15 cellular contexts compared by ENCODE assay signal in genomic region chr1:201750934-201751333, GRCh38.
DNase-seq lines count a peak whose midpoint lies in the region; ATAC-seq and TF ChIP-seq lines count a peak whose summit lies in the region.
"Had no signal": no experiment of that assay in that cellular context is flagged by ENCODE, and none has a peak within 500 bp of the region (broad histone marks: within the 10 kb centered on the region; RNA-seq: fewer than 3 reads in every experiment).

No MANE protein-coding gene starts in this region.

- no peaks in the 10 kb centered on the region for H3K36me3 Mint-ChIP-seq in T-helper 2 cell treated with Interferon-gamma antibody and Interleukin-4, amounts not matched to agents 5 μg/mL and 100 μg/mL, for 36 hours (ENCODE audit: low read depth)

- no peak for TF ChIP-seq CTCF in heart right ventricle (IDR thresholded peaks at IDR 0.05)
- TF ChIP-seq CTCF in astrocyte of the spinal cord (IDR thresholded peaks at IDR 0.05; ENCODE audit: low read depth, low read length) = no peak
- TF ChIP-seq CTCF in esophagus muscularis mucosa (IDR thresholded peaks at IDR 0.05) = no peak

- H3K27me3 ChIP-seq in heart right ventricle = no peaks in the 10 kb centered on the region
- H3K27me3 ChIP-seq in esophagus muscularis mucosa = no peaks in the 10 kb centered on the region

- H3K4me3 Mint-ChIP-seq in T-helper 2 cell treated with Interferon-gamma antibody and Interleukin-4, amounts not matched to agents 5 μg/mL and 100 μg/mL, for 36 hours = no peak overlapping the region
- H3K4me3 Mint-ChIP-seq: H9 had no signal

- DNase-seq in heart right ventricle (no peak), Right ventricle myocardium inferior (ENCODE audit: missing footprints) (no peak), astrocyte of the spinal cord (ENCODE audit: low read depth, low spot score) (peak; percentile 69), glomerular endothelial cell (ENCODE audit: extremely low read depth, low read depth, low spot score) (peak; percentile 62), esophagus muscularis mucosa (ENCODE audit: extremely low spot score) (no peak)
- DNase-seq in stimulated activated CD4-positive, alpha-beta T cell treated with anti-CD3 and anti-CD28 coated beads, Interleukin-15, amount 100 ng/mL, for 24 hours = no peak
- no peak for DNase-seq in T-helper 2 cell treated with Interferon-gamma antibody and Interleukin-4, amounts not matched to agents 5 μg/mL and 100 μg/mL, for 36 hours (ENCODE audit: low spot score)
- DNase-seq: activated CD8-positive, alpha-beta memory T cell treated with anti-CD3 and anti-CD28 coated beads for 24 hours; activated naive CD4-positive, alpha-beta T cell treated with anti-CD3 and anti-CD28 coated beads, Interleukin-2, amount 50 U/mL, for 16 hours; DND-41; H9; NCI-H1105 treated with DMSO at 0.1 percent for 48 hours; Right ventricle myocardium superior; stimulated activated CD4-positive, alpha-beta T cell treated with anti-CD3 and anti-CD28 coated beads, Interleukin-12 subunit alpha, Interleukin-12 subunit beta, amount 100 ng/mL, for 4 hours had no signal

- H3K4me3 ChIP-seq in heart right ventricle (no peak overlapping the region), astrocyte of the spinal cord (ENCODE audit: low read depth, low read length) (no peak overlapping the region), esophagus muscularis mucosa (no peak overlapping the region)

- peaks cover 8% of the 10 kb centered on the region for H3K4me1 Mint-ChIP-seq in T-helper 2 cell treated with Interferon-gamma antibody and Interleukin-4, amounts not matched to agents 5 μg/mL and 100 μg/mL, for 36 hours (ENCODE audit: low read depth)

- 21 to 29% methylated on average over 1 of the region's 1 CpG for WGBS in heart right ventricle, 2 donors
- WGBS in esophagus muscularis mucosa = 76% methylated on average over 1 of the region's 1 CpG

- peaks cover 0 to 15% (median 0%) of the 10 kb centered on the region in 9 donors for H3K36me3 ChIP-seq in heart right ventricle
- H3K36me3 ChIP-seq in esophagus muscularis mucosa = no peaks in the 10 kb centered on the region

- H3K4me1 ChIP-seq in heart right ventricle (peaks cover 21 to 100% (median 92%) of the 10 kb centered on the region in 9 donors), esophagus muscularis mucosa (peaks cover 32 to 77% (median 56%) of the 10 kb centered on the region in 4 donors)

- H3K27ac Mint-ChIP-seq in T-helper 2 cell treated with Interferon-gamma antibody and Interleukin-4, amounts not matched to agents 5 μg/mL and 100 μg/mL, for 36 hours = no peak overlapping the region

- peaks cover 31% of the 10 kb centered on the region for H3K27me3 Mint-ChIP-seq in T-helper 2 cell treated with Interferon-gamma antibody and Interleukin-4, amounts not matched to agents 5 μg/mL and 100 μg/mL, for 36 hours (ENCODE audit: low read depth)

- TF ChIP-seq EP300 in esophagus muscularis mucosa (IDR thresholded peaks at IDR 0.05) = no peak

- intact Hi-C loops in heart right ventricle (cut with DNase I) = no loop called here
- intact Hi-C loops in Right ventricle myocardium inferior (cut with DNase I) = no loop called here
- intact Hi-C loops in esophagus muscularis mucosa (cut with DNase I) = no loop called here

- no peaks in the 10 kb centered on the region for H3K9me3 Mint-ChIP-seq in T-helper 2 cell treated with Interferon-gamma antibody and Interleukin-4, amounts not matched to agents 5 μg/mL and 100 μg/mL, for 36 hours
- H3K9me3 Mint-ChIP-seq: H9 had no signal

- H3K9me3 ChIP-seq in heart right ventricle (no peaks in the 10 kb centered on the region), esophagus muscularis mucosa (no peaks in the 10 kb centered on the region)

- peak overlapping the region in 7 of 10 donors; percentile 27 to 97 (median 60) for H3K27ac ChIP-seq in heart right ventricle
- H3K27ac ChIP-seq in esophagus muscularis mucosa (replicated peaks in 1 of 4) = no peak overlapping the region

- in situ Hi-C loops in astrocyte of the spinal cord (cut with HindIII; ENCODE audit: low sequenced_read_pairs) = no loop called here

- no peak for TF ChIP-seq POLR2A in esophagus muscularis mucosa (IDR thresholded peaks at IDR 0.05; ENCODE audit: low read depth)

- ATAC-seq in heart right ventricle = no peak
- no peak for ATAC-seq in Right ventricle myocardium inferior
- ATAC-seq in GM21717 (IDR thresholded peaks at IDR 0.05; ENCODE audit: unreplicated experiment) = no peak

Comparison
In these comparisons a context has a peak if more than half of its experiments do, and no peak if none do; other contexts are left out.
1. DNase-seq: peak in astrocyte of the spinal cord (single experiment) and glomerular endothelial cell (single experiment); none in heart right ventricle (0 of 2), Right ventricle myocardium inferior (single experiment), stimulated activated CD4-positive, alpha-beta T cell treated with anti-CD3 and anti-CD28 coated beads, Interleukin-15, amount 100 ng/mL, for 24 hours (single experiment), T-helper 2 cell treated with Interferon-gamma antibody and Interleukin-4, amounts not matched to agents 5 μg/mL and 100 μg/mL, for 36 hours (single experiment) and esophagus muscularis mucosa (single experiment).
2. H3K27ac ChIP-seq: peak in heart right ventricle (7 of 10); none in esophagus muscularis mucosa (0 of 4).